ENCODE assay signal across 20 cellular contexts in genomic region chr14:93926209-93926872, GRCh38. TPM values are rescaled to one million over a fixed set of nuclear protein-coding genes. Genes with fewer than 3 reads are reported as not detected.
DNase-seq lines count a peak whose midpoint lies in the region; FAIRE-seq and TF ChIP-seq lines count a peak whose summit lies in the region.
"Had no signal": no experiment of that assay in that cellular context is flagged by ENCODE, and none has a peak within 500 bp of the region (broad histone marks: within the 10 kb centered on the region; RNA-seq: fewer than 3 reads in every experiment).

No MANE protein-coding gene starts in this region.

- WGBS in mesodermal cell (ENCODE audit: insufficient coverage in 2 of 2), 2 experiments = 87 to 90% methylated on average over 18 of the region's 23 CpGs
- 79 to 86% methylated on average over 23 of the region's 23 CpGs for WGBS in sigmoid colon, 2 donors

- no peaks in the 10 kb centered on the region for H3K36me3 Mint-ChIP-seq in brain
- H3K36me3 Mint-ChIP-seq: CD4-positive, CD25-positive, alpha-beta regulatory T cell had no signal

- H3K9me3 Mint-ChIP-seq in brain = peaks cover 0 to 2% (median 0%) of the 10 kb centered on the region in 5 experiments
- H3K9me3 Mint-ChIP-seq: activated T-cell treated with anti-CD3 and anti-CD28 coated beads, Interleukin-2, amount 50 U/mL, for 24 hours; CD4-positive, CD25-positive, alpha-beta regulatory T cell had no signal

- peak overlapping the region; percentile 57 for H3K27ac ChIP-seq in mesodermal cell (ENCODE audit: low read depth, low read length, severe bottlenecking)
- no peak overlapping the region for H3K27ac ChIP-seq in sigmoid colon
- H3K27ac ChIP-seq: A549, spleen, upper lobe of right lung had no signal

- TF ChIP-seq POLR2A in sigmoid colon (IDR thresholded peaks at IDR 0.05) = no peak

- H3K36me3 ChIP-seq in mesodermal cell (ENCODE audit: control insufficient read depth, insufficient read depth, low read length) = no peaks in the 10 kb centered on the region
- H3K36me3 ChIP-seq in sigmoid colon = peaks cover 0 to 18% (median 1%) of the 10 kb centered on the region in 4 donors
- H3K36me3 ChIP-seq: spleen, upper lobe of right lung had no signal

- H3K9me3 ChIP-seq in mesodermal cell (ENCODE audit: control insufficient read depth, low read length) (no peaks in the 10 kb centered on the region), sigmoid colon (no peaks in the 10 kb centered on the region)
- H3K9me3 ChIP-seq: A549, spleen, upper lobe of right lung had no signal

- peak overlapping the region; percentile 90 to 99 (median 98) for H3K27ac Mint-ChIP-seq in brain
- H3K27ac Mint-ChIP-seq: activated T-cell treated with anti-CD3 and anti-CD28 coated beads, Interleukin-2, amount 50 U/mL, for 24 hours; CD4-positive, CD25-positive, alpha-beta regulatory T cell; progenitor cell of endocrine pancreas had no signal

- DNase-seq in NCI-H2029 (lab: John Stamatoyannopoulos, UW) (peak; percentile 53), NCI-H2029 treated with DMSO at 0.1 percent for 48 hours (lab: John Stamatoyannopoulos, UW) (no peak), urothelium cell line (ENCODE audit: low spot score) (no peak), activated T-cell treated with anti-CD3 and anti-CD28 coated beads for 4 hours (no peak), sigmoid colon (no peak)
- DNase-seq in stimulated activated CD4-positive, alpha-beta T cell treated with anti-CD3 and anti-CD28 coated beads, Interleukin-2, amount 100 ng/mL, for 48 hours = no peak
- DNase-seq: activated T-cell treated with anti-CD3 and anti-CD28 coated beads, Interleukin-2, amount 50 U/mL, for 24 hours; CD4-positive, CD25-positive, alpha-beta regulatory T cell; NCI-H510A treated with DMSO at 0.1 percent for 48 hours; spleen; stimulated activated naive CD4-positive, alpha-beta T cell had no signal

- H3K4me1 Mint-ChIP-seq in brain = peaks cover 60% of the 10 kb centered on the region
- H3K4me1 Mint-ChIP-seq: CD4-positive, CD25-positive, alpha-beta regulatory T cell had no signal

- no peak for FAIRE-seq in urothelium cell line (lab: Jason Lieb, UNC)
- FAIRE-seq: A549, RCC 7860, TTC549 had no signal

- no peaks in the 10 kb centered on the region for H3K27me3 ChIP-seq in sigmoid colon
- H3K27me3 ChIP-seq: upper lobe of right lung had no signal

- intact Hi-C loops in sigmoid colon (cut with DNase I) = no loop called here

- H3K4me3 ChIP-seq in mesodermal cell (ENCODE audit: extremely low read depth, insufficient read depth, low read length, poor library complexity, severe bottlenecking) (no peak overlapping the region), sigmoid colon (no peak overlapping the region)
- H3K4me3 ChIP-seq: A549, spleen, upper lobe of right lung had no signal

- TF ChIP-seq CTCF in brain (conservative IDR thresholded peaks at IDR 0.05) (no peak), sigmoid colon (IDR thresholded peaks at IDR 0.05) (no peak)

- TF ChIP-seq EP300 in sigmoid colon (IDR thresholded peaks at IDR 0.05) = no peak

- peak overlapping the region; percentile 77 to 86 (median 78) for H3K4me3 Mint-ChIP-seq in brain
- H3K4me3 Mint-ChIP-seq: activated T-cell treated with anti-CD3 and anti-CD28 coated beads, Interleukin-2, amount 50 U/mL, for 24 hours; CD4-positive, CD25-positive, alpha-beta regulatory T cell had no signal

- H3K4me1 ChIP-seq in mesodermal cell (ENCODE audit: control insufficient read depth, insufficient read depth, low read length, poor library complexity, severe bottlenecking) (no peaks in the 10 kb centered on the region), sigmoid colon (peaks cover 0 to 20% (median 0%) of the 10 kb centered on the region in 4 donors)
- H3K4me1 ChIP-seq: A549, spleen, upper lobe of right lung had no signal

- peaks cover 5% of the 10 kb centered on the region for H3K27me3 Mint-ChIP-seq in brain
- H3K27me3 Mint-ChIP-seq: activated T-cell treated with anti-CD3 and anti-CD28 coated beads, Interleukin-2, amount 50 U/mL, for 24 hours; progenitor cell of endocrine pancreas had no signal

RNA-seq across cellular contexts. Expression of gene FAM181A, which starts 0.8 kb away (rescaled TPM):
- polyA plus RNA-seq in brain (ENCODE audit: insufficient read depth, low read depth, low replicate concordance) (2.3 TPM), sigmoid colon (not detected)
- polyA plus RNA-seq in mesodermal cell (2013, experiment 1 of 2) = 0.29 TPM
- polyA plus RNA-seq in mesodermal cell (2013, experiment 2 of 2) = not detected
- total RNA-seq in sigmoid colon = not detected
- total RNA-seq: cardiac septum; CD4-positive, CD25-positive, alpha-beta regulatory T cell; left lobe of liver; progenitor cell of endocrine pancreas; spleen had no signal
- polyA plus RNA-seq: A549; CD4-positive, CD25-positive, alpha-beta regulatory T cell; spleen had no signal

RNA-seq across cellular contexts. Expression of gene ASB2, which starts 50.0 kb away (rescaled TPM):
- polyA plus RNA-seq in brain (ENCODE audit: insufficient read depth, low read depth, low replicate concordance) = 0.70 TPM
- polyA plus RNA-seq in mesodermal cell (2013, experiment 1 of 2) = 0.44 TPM
- not detected for polyA plus RNA-seq in mesodermal cell (2013, experiment 2 of 2)
- total RNA-seq in sigmoid colon = 100 to 1,000 TPM; 117 to 178 (median 139) TPM
- polyA plus RNA-seq in sigmoid colon = 1 to 10 TPM; 1.2 to 10.0 (median 4.2) TPM
- total RNA-seq: progenitor cell of endocrine pancreas had no signal
